16 cellular contexts compared by ENCODE assay signal in genomic region chr6:10305740-10306423, GRCh38.
DNase-seq lines count a peak whose midpoint lies in the region; ATAC-seq, FAIRE-seq and TF ChIP-seq lines count a peak whose summit lies in the region.
"Had no signal": no experiment of that assay in that cellular context is flagged by ENCODE, and none has a peak within 500 bp of the region (broad histone marks: within the 10 kb centered on the region; RNA-seq: fewer than 3 reads in every experiment).

No MANE protein-coding gene starts in this region.

- intact Hi-C loops in Right ventricle myocardium superior (cut with DNase I), result no loop called here

- H3K27ac ChIP-seq in RWPE2 (ENCODE audit: poor library complexity, severe bottlenecking), result no peak overlapping the region
- no peak overlapping the region for H3K27ac ChIP-seq in keratinocyte (ENCODE audit: control insufficient read depth, insufficient read depth, low read length)
- H3K27ac ChIP-seq: C4-2B had no signal

- ATAC-seq in RWPE2 (ENCODE audit: low read depth), result 0 out of 3 replicates have a peak, but pooled peaks have one; percentile 29
- ATAC-seq in Right ventricle myocardium superior (ENCODE audit: poor library complexity), result no peak
- ATAC-seq: GM12878 had no signal

- H3K4me2 ChIP-seq in keratinocyte (ENCODE audit: control insufficient read depth, extremely low read depth, insufficient read depth, low read depth, low read length), result peak overlapping the region; percentile 29

- FAIRE-seq in bronchial epithelial cell (lab: Jason Lieb, UNC) (no peak), keratinocyte (lab: Jason Lieb, UNC) (peak; percentile 48)
- FAIRE-seq: D721Med, GM12878, GM18507 had no signal

- H2AFZ ChIP-seq in keratinocyte (ENCODE audit: control insufficient read depth, low read length), result peak overlapping the region; percentile 41

- DNase-seq in EH (ENCODE audit: low read depth) (peak; percentile 27), RWPE2 (ENCODE audit: low spot score) (no peak), bronchial epithelial cell (ENCODE audit: low read depth) (peak; percentile 26), keratinocyte (ENCODE audit: low read depth, low spot score) (no peak), Right ventricle myocardium superior (no peak), ureter (ENCODE audit: low spot score) (no peak), NK-92 (lab: John Stamatoyannopoulos, UW; ENCODE audit: unreplicated experiment) (no peak)
- DNase-seq in central memory CD4-positive, alpha-beta T cell, result no peak
- DNase-seq: CD4-positive, alpha-beta memory T cell; DMS53; HCEC 1CT; HFFc6 had no signal

- H3K9me3 ChIP-seq in RWPE2 (ENCODE audit: severe bottlenecking) (no peaks in the 10 kb centered on the region), keratinocyte (ENCODE audit: control insufficient read depth, low read depth, low read length) (no peaks in the 10 kb centered on the region)

- dilution Hi-C loops in keratinocyte (cut with MboI; ENCODE audit: extremely low pct_ligation_motif_present, low sequenced_read_pairs), result no loop called here

- no peaks in the 10 kb centered on the region for H3K27me3 ChIP-seq in RWPE2 (ENCODE audit: insufficient read depth, poor library complexity, severe bottlenecking)
- H3K27me3 ChIP-seq in bronchial epithelial cell (ENCODE audit: control insufficient read depth, insufficient read depth, low read length), result no peaks in the 10 kb centered on the region
- H3K27me3 ChIP-seq in keratinocyte (ENCODE audit: control insufficient read depth, extremely low read depth, insufficient read depth, low read length), result no peaks in the 10 kb centered on the region

- no peak overlapping the region for H3K9ac ChIP-seq in keratinocyte (ENCODE audit: control insufficient read depth, extremely low read depth, insufficient read depth, low read length)

- H3K4me1 ChIP-seq in RWPE2 (ENCODE audit: insufficient read depth, poor library complexity, severe bottlenecking) (peaks cover 20% of the 10 kb centered on the region), keratinocyte (ENCODE audit: control insufficient read depth, extremely low read depth, insufficient read depth, low read length) (peaks cover 32% of the 10 kb centered on the region)

- no peak overlapping the region for H3K4me3 ChIP-seq in RWPE2 (ENCODE audit: severe bottlenecking)
- H3K4me3 ChIP-seq in bronchial epithelial cell (ENCODE audit: low read depth, low read length), result no peak overlapping the region
- H3K4me3 ChIP-seq in keratinocyte (ENCODE audit: control insufficient read depth in 2 of 3, extremely low read depth in 1 of 3, insufficient read depth in 2 of 3, low read depth in 1 of 3, low read length in 3 of 3), result no peak overlapping the region
- H3K4me3 ChIP-seq: GM12878 had no signal

- H3K36me3 ChIP-seq in RWPE2 (ENCODE audit: low read depth) (no peaks in the 10 kb centered on the region), bronchial epithelial cell (ENCODE audit: control insufficient read depth, insufficient read depth, low read length) (no peaks in the 10 kb centered on the region), keratinocyte (ENCODE audit: control insufficient read depth in 2 of 2, extremely low read depth in 1 of 2, insufficient read depth in 2 of 2, low read length in 2 of 2) (no peaks in the 10 kb centered on the region)

- no peaks in the 10 kb centered on the region for H4K20me1 ChIP-seq in keratinocyte (ENCODE audit: control insufficient read depth, extremely low read depth, insufficient read depth, low read length)

- no peaks in the 10 kb centered on the region for H3K9me1 ChIP-seq in keratinocyte (ENCODE audit: control insufficient read depth, extremely low read depth, insufficient read depth, low read length)

- TF ChIP-seq CTCF in RWPE2 (IDR thresholded peaks at IDR 0.05; ENCODE audit: poor library complexity, severe bottlenecking) (no peak), bronchial epithelial cell (IDR thresholded peaks at IDR 0.05; ENCODE audit: insufficient read depth, low read length, severe bottlenecking) (no peak), keratinocyte (optimal IDR thresholded peaks at IDR 0.05 in 1 of 3, IDR thresholded peaks at IDR 0.05 in 1 of 3, conservative IDR thresholded peaks at IDR 0.05 in 1 of 3; ENCODE audit: extremely low read depth in 1 of 3, insufficient read depth in 2 of 3, low read length in 3 of 3) (no peak)

- no peaks in the 10 kb centered on the region for H3K79me2 ChIP-seq in keratinocyte (ENCODE audit: control insufficient read depth, insufficient read depth, low read length)

Comparison
In these comparisons a context has a peak if more than half of its experiments do, and no peak if none do; other contexts are left out.
1. DNase-seq: peak in EH (single experiment) and bronchial epithelial cell (single experiment); none in RWPE2 (single experiment), keratinocyte (single experiment), Right ventricle myocardium superior (single experiment), central memory CD4-positive, alpha-beta T cell (single experiment), ureter (single experiment) and NK-92 (single experiment).